In the genomic region with DNA sequence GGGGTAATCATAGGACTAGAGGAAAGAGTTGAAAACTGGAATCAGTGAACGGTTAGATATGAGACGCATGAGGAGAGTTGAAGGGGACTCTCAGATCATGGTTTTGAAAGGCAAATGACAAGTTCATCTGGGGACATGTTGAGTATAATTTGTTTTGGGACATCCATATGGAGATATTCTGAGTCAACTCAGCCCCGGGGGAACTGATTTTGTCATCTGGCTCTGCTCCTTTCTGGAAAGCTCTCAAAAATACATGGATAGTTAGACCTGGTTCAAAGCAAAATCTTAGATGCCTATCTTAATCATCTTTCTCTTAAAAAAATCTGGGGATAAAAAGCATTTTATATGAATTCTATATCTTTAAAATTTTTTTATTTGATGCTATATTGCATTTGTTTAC, we compare ENCODE assay signal across 20 cellular contexts.
DNase-seq lines count a peak whose midpoint lies in the region; ATAC-seq and TF ChIP-seq lines count a peak whose summit lies in the region.
"Had no signal": no experiment of that assay in that cellular context is flagged by ENCODE, and none has a peak within 500 bp of the region (broad histone marks: within the 10 kb centered on the region; RNA-seq: fewer than 3 reads in every experiment).

No MANE protein-coding gene starts in this region.

- POLR2A ChIA-PET in IMR-90 (lab: Charles Lee; ENCODE audit: unreplicated experiment) = no interaction called here

- peak overlapping the region; percentile 64; the same call in 2 of the 3 replicates for H2BK15ac ChIP-seq in IMR-90 (ENCODE audit: low read depth, low read length)

- H3K4me3 ChIP-seq in IMR-90 (ENCODE audit: insufficient read depth, low read depth, low read length) (no peak overlapping the region), OCI-LY3 (ENCODE audit: low read length) (no peak overlapping the region), gastrocnemius medialis (no peak overlapping the region), upper lobe of left lung (no peak overlapping the region)

- H3K4me2 ChIP-seq in IMR-90 (ENCODE audit: low read depth, low read length) (no peak overlapping the region), OCI-LY3 (ENCODE audit: low read length) (peak overlapping the region; percentile 19; the same call in 1 of the 2 replicates)

- TF ChIP-seq RAD21 in IMR-90 (IDR thresholded peaks at IDR 0.05; ENCODE audit: low read length) = no peak

- in situ Hi-C loops in IMR-90 (cut with MboI; ENCODE audit: low sequenced_read_pairs) = no loop called here
- in situ Hi-C loops in gastrocnemius medialis (cut with MboI; ENCODE audit: low sequenced_read_pairs in 4 of 4) = loop anchor here in 1 of 4 donors (25.0 kb wide), 1 partner anchor 109 kb away; no protein-coding TSS in a partner anchor

- no peaks in the 10 kb centered on the region for H3K79me2 ChIP-seq in OCI-LY3 (ENCODE audit: low read length)

- CTCF ChIA-PET in IMR-90 (lab: Yijun Ruan, JAX) = no interaction called here

- TF ChIP-seq POLR2A in IMR-90 (IDR thresholded peaks at IDR 0.05; ENCODE audit: low read depth, low read length) = no peak
- TF ChIP-seq POLR2A in gastrocnemius medialis (IDR thresholded peaks at IDR 0.05) = no peak
- no peak for TF ChIP-seq POLR2A in upper lobe of left lung (IDR thresholded peaks at IDR 0.05)

- BruUV-seq in IMR-90 (replicated peaks; lab: Mats Ljungman, UMichigan) = no TSS peak

- TF ChIP-seq EP300 in upper lobe of left lung (IDR thresholded peaks at IDR 0.05) = no peak

- dilution Hi-C loops in IMR-90 (cut with HindIII; ENCODE audit: low sequenced_read_pairs, unreplicated experiment) = no loop called here

- no peaks in the 10 kb centered on the region for H3K9me3 Mint-ChIP-seq in immature natural killer cell

- H4K91ac ChIP-seq in IMR-90 (ENCODE audit: insufficient read depth, low read depth, low read length) = peak overlapping the region; percentile 51; the same call in 1 of the 2 replicates

- WGBS in IMR-90 (ENCODE audit: extremely low coverage in 2 of 2, insufficient read length in 1 of 2), 2 experiments = 100% methylated on average over 2 of the region's 3 CpGs; no CpG with 5 or more reads in 1 of the 2 experiments
- WGBS in upper lobe of left lung, 2 donors = 80 to 87% methylated on average over 3 of the region's 3 CpGs

- H2AK5ac ChIP-seq in IMR-90 (ENCODE audit: low read depth, low read length) = peak overlapping the region; percentile 77

- no peaks in the 10 kb centered on the region for H3K36me3 ChIP-seq in IMR-90 (ENCODE audit: control insufficient read depth, insufficient read depth, low read length)
- no peaks in the 10 kb centered on the region for H3K36me3 ChIP-seq in OCI-LY3 (replicated peaks; ENCODE audit: low read depth, low read length)
- no peaks in the 10 kb centered on the region for H3K36me3 ChIP-seq in gastrocnemius medialis
- no peaks in the 10 kb centered on the region for H3K36me3 ChIP-seq in upper lobe of left lung

- H3K18ac ChIP-seq in IMR-90 (ENCODE audit: low read depth, low read length) = peak overlapping the region; percentile 89

- peaks cover 31 to 39% of the 10 kb centered on the region in 2 donors for H3K4me1 Mint-ChIP-seq in immature natural killer cell

- H2AFZ ChIP-seq in IMR-90 (replicated peaks; ENCODE audit: low read length, poor library complexity) = no peak overlapping the region
- no peak overlapping the region; the same call in 1 of the 2 replicates for H2AFZ ChIP-seq in OCI-LY3 (ENCODE audit: low read depth, low read length)

- peaks cover 0 to 24% of the 10 kb centered on the region in 2 experiments; a peak in 2 of 4 replicates for H3K79me1 ChIP-seq in IMR-90 (ENCODE audit: low read depth in 1 of 2, low read length in 2 of 2)

- H2BK120ac ChIP-seq in IMR-90 (ENCODE audit: low read depth, low read length) = peak overlapping the region; percentile 86

- no peaks in the 10 kb centered on the region for H3K9me3 ChIP-seq in IMR-90 (ENCODE audit: control insufficient read depth, insufficient read depth, low read length)
- no peaks in the 10 kb centered on the region for H3K9me3 ChIP-seq in OCI-LY3 (ENCODE audit: insufficient read depth, low read length)
- no peaks in the 10 kb centered on the region for H3K9me3 ChIP-seq in gastrocnemius medialis
- no peaks in the 10 kb centered on the region for H3K9me3 ChIP-seq in upper lobe of left lung

- ATAC-seq in Right ventricle myocardium superior (ENCODE audit: poor library complexity) (peak; percentile 29), Right ventricle myocardium inferior (no peak), IMR-90 (ENCODE audit: low read depth) (no peak), gastrocnemius medialis (peak in 1 of 2 donors; percentile 9), upper lobe of left lung (ENCODE audit: low FRiP score in 2 of 2) (no peak)
- ATAC-seq: CD8-positive, alpha-beta T cell; PC-3 had no signal

- no peaks in the 10 kb centered on the region; the same call in 1 of the 2 replicates for H4K20me1 ChIP-seq in IMR-90 (ENCODE audit: insufficient read depth, low read length)
- no peaks in the 10 kb centered on the region for H4K20me1 ChIP-seq in OCI-LY3 (ENCODE audit: insufficient read depth, low read length)

- H3K27ac ChIP-seq in IMR-90 (ENCODE audit: insufficient read depth, low read length) (peak overlapping the region; percentile 44; the same call in 1 of the 2 replicates), OCI-LY3 (ENCODE audit: low read length) (no peak overlapping the region), gastrocnemius medialis (peak overlapping the region in 3 of 4 donors; percentile 44 to 61 (median 56)), upper lobe of left lung (no peak overlapping the region)

- H3K4me1 ChIP-seq in IMR-90 (ENCODE audit: control insufficient read depth, insufficient read depth, low read length) = peaks cover 18% of the 10 kb centered on the region
- peaks cover 26% of the 10 kb centered on the region for H3K4me1 ChIP-seq in OCI-LY3 (ENCODE audit: low read length)
- no peaks in the 10 kb centered on the region for H3K4me1 ChIP-seq in gastrocnemius medialis
- peaks cover 6 to 16% (median 13%) of the 10 kb centered on the region in 4 donors for H3K4me1 ChIP-seq in upper lobe of left lung

- H3K36me3 Mint-ChIP-seq in immature natural killer cell = peaks cover 0 to 4% (median 0%) of the 10 kb centered on the region in 3 donors
- H3K36me3 Mint-ChIP-seq: CD8-positive, alpha-beta T cell had no signal

- DNase-seq in Right ventricle myocardium superior (no peak), Right ventricle myocardium inferior (ENCODE audit: missing footprints) (no peak), IMR-90 (no peak), gastrocnemius medialis (no peak), upper lobe of left lung (no peak), immature natural killer cell (no peak)
- no peak for DNase-seq in NK-92 treated with Interleukin-12 subunit alpha and Interleukin-12 subunit beta, amount 100 ng/mL, for 24 hours (lab: John Stamatoyannopoulos, UW)
- DNase-seq: 8988T; CD8-positive, alpha-beta T cell; GF-D8; MM.1S; NCI-H1092; NCI-H1436; NCI-H2029; NCI-H345; NCI-H524 treated with DMSO at 0.1 percent for 48 hours; PC-3; RPMI8226; SIG-M5 had no signal

- intact Hi-C loops in Right ventricle myocardium superior (cut with DNase I) (no loop called here), Right ventricle myocardium inferior (cut with DNase I) (no loop called here), IMR-90 (cut with micrococcal nuclease) (no loop called here), gastrocnemius medialis (cut with DNase I; ENCODE audit: low total_unique reads) (no loop called here)

- H3K27me3 ChIP-seq in IMR-90 (ENCODE audit: control insufficient read depth, insufficient read depth, low read length) (no peaks in the 10 kb centered on the region), OCI-LY3 (ENCODE audit: low read depth, low read length) (no peaks in the 10 kb centered on the region), gastrocnemius medialis (no peaks in the 10 kb centered on the region), upper lobe of left lung (no peaks in the 10 kb centered on the region)

- no peak overlapping the region for H3K27ac Mint-ChIP-seq in immature natural killer cell
- H3K27ac Mint-ChIP-seq: CD8-positive, alpha-beta T cell had no signal

- TF ChIP-seq CTCF in IMR-90 (conservative IDR thresholded peaks at IDR 0.05; ENCODE audit: low read depth, low read length) (no peak), OCI-LY3 (IDR thresholded peaks at IDR 0.05; ENCODE audit: low read depth, low read length) (no peak), gastrocnemius medialis (IDR thresholded peaks at IDR 0.05 in 4 of 5, conservative IDR thresholded peaks at IDR 0.05 in 1 of 5) (no peak), upper lobe of left lung (IDR thresholded peaks at IDR 0.05) (no peak)

- H3K56ac ChIP-seq in IMR-90 (ENCODE audit: extremely low read depth, insufficient read depth, low read length) = peak overlapping the region; percentile 10; the same call in 1 of the 2 replicates

- H3K9ac ChIP-seq in IMR-90 (ENCODE audit: low read depth, low read length) = no peak overlapping the region
- no peak overlapping the region for H3K9ac ChIP-seq in OCI-LY3 (ENCODE audit: low read length)

- peak overlapping the region; percentile 90 for H2BK20ac ChIP-seq in IMR-90 (ENCODE audit: low read depth, low read length)

- H3K4me3 Mint-ChIP-seq in immature natural killer cell = no peak overlapping the region
- H3K4me3 Mint-ChIP-seq: CD8-positive, alpha-beta T cell had no signal

- peak overlapping the region; percentile 89 for H3K4ac ChIP-seq in IMR-90 (ENCODE audit: low read depth, low read length)

- H4K8ac ChIP-seq in IMR-90 (ENCODE audit: low read depth in 2 of 2, low read length in 2 of 2) = peak overlapping the region; percentile 18 to 62; a peak in 3 of 4 replicates

- peaks cover 5% of the 10 kb centered on the region; the same call in 1 of the 2 replicates for H3K9me1 ChIP-seq in IMR-90 (ENCODE audit: insufficient read depth, low read length)

- peak overlapping the region; percentile 8 for H2BK5ac ChIP-seq in IMR-90 (ENCODE audit: low read depth, low read length, poor library complexity, severe bottlenecking)

- peak overlapping the region; percentile 83; the same call in 1 of the 2 replicates for H3K23ac ChIP-seq in IMR-90 (ENCODE audit: low read depth, low read length)

- peaks cover 2 to 4% (median 3%) of the 10 kb centered on the region in 3 donors for H3K27me3 Mint-ChIP-seq in immature natural killer cell (ENCODE audit: low read depth in 3 of 3)

- H4K5ac ChIP-seq in IMR-90 (ENCODE audit: low read depth, low read length) = peak overlapping the region; percentile 93

- H2AK9ac ChIP-seq in IMR-90 (replicated peaks; ENCODE audit: low read depth, low read length, poor library complexity) = no peak overlapping the region

- H3K14ac ChIP-seq in IMR-90 (replicated peaks; ENCODE audit: low read depth, low read length) = peak overlapping the region; percentile 74

TF ChIP-seq in IMR-90, 13 proteins besides CTCF, POLR2A, EP300 and RAD21:
- TF ChIP-seq CHD1 (IDR thresholded peaks at IDR 0.05; ENCODE audit: low read depth, low read length) (no peak), BHLHE40 (IDR thresholded peaks at IDR 0.05; ENCODE audit: low read depth, low read length) (no peak), RFX5 (IDR thresholded peaks at IDR 0.05; ENCODE audit: low read depth, low read length) (no peak), MAFK (IDR thresholded peaks at IDR 0.05; ENCODE audit: low read depth, low read length) (no peak)

Comparison
In these comparisons a context has a peak if more than half of its experiments do, and no peak if none do; other contexts are left out.
1. H3K27ac ChIP-seq: peak in IMR-90 (single experiment) and gastrocnemius medialis (3 of 4); none in OCI-LY3 (single experiment) and upper lobe of left lung (0 of 4).